In genomic region chr16:73016488-73016830, GRCh38 we compare ENCODE assay signal across 11 cellular contexts. TPM values are rescaled to one million over a fixed set of nuclear protein-coding genes. Genes with fewer than 3 reads are reported as not detected.
DNase-seq lines count a peak whose midpoint lies in the region; ATAC-seq, FAIRE-seq and TF ChIP-seq lines count a peak whose summit lies in the region.
"Had no signal": no experiment of that assay in that cellular context is flagged by ENCODE, and none has a peak within 500 bp of the region (broad histone marks: within the 10 kb centered on the region; RNA-seq: fewer than 3 reads in every experiment).

No MANE protein-coding gene starts in this region.

- TF ChIP-seq CTCF in GM12878 (IDR thresholded peaks at IDR 0.05 in 2 of 3, conservative IDR thresholded peaks at IDR 0.05 in 1 of 3; ENCODE audit: control insufficient read depth in 2 of 3, extremely low read depth in 1 of 3, insufficient read depth in 1 of 3, low read depth in 3 of 3, low read length in 3 of 3) (no peak), upper lobe of right lung (IDR thresholded peaks at IDR 0.05) (no peak)

- H3K4me1 ChIP-seq in GM12878 (ENCODE audit: control insufficient read depth, insufficient read depth, low read length) (peaks cover 20% of the 10 kb centered on the region), upper lobe of right lung (peaks cover 23% of the 10 kb centered on the region)

- no peak overlapping the region for H2AFZ ChIP-seq in GM12878 (ENCODE audit: control insufficient read depth, low read depth, low read length)

- H3K79me2 ChIP-seq in GM12878 (ENCODE audit: control insufficient read depth, insufficient read depth, low read length) = peaks cover 9% of the 10 kb centered on the region

- FAIRE-seq in GM12878 (lab: Jason Lieb, UNC) = peak; percentile 96
- FAIRE-seq: A204.1 had no signal

- no peaks in the 10 kb centered on the region for H4K20me1 ChIP-seq in GM12878 (ENCODE audit: control insufficient read depth, insufficient read depth)

- CTCF ChIA-PET in GM12878 (lab: Yijun Ruan, JAX) = interaction anchor here (1.5 kb wide), 1 partner anchor 16 kb away, joined by 3 read pairs; no protein-coding TSS in a partner anchor

- no peak overlapping the region for H3K4me3 Mint-ChIP-seq in natural killer cell treated with Interleukin-12 subunit alpha and Interleukin-12 subunit beta and Interleukin-15 and Interleukin-18, amount 100 ng/mL, for 72 hours

- ATAC-seq in HG03025 (IDR thresholded peaks at IDR 0.05; ENCODE audit: low FRiP score, unreplicated experiment) = peak; percentile 35
- ATAC-seq in GM12878 = peak; percentile 79
- ATAC-seq in upper lobe of right lung = peak; percentile 1
- ATAC-seq in natural killer cell treated with Interleukin-12 subunit alpha and Interleukin-12 subunit beta and Interleukin-15 and Interleukin-18, amount 100 ng/mL, for 72 hours = no peak

- in situ Hi-C loops in GM12878 (cut with MboI) = no loop called here

- H3K9ac ChIP-seq in GM12878 (ENCODE audit: control insufficient read depth, insufficient read depth, low read length) = no peak overlapping the region

- SMC1A ChIA-PET in GM12878 (lab: Charles Lee; ENCODE audit: uncharacterized antibody, unreplicated experiment) = interaction anchor here (1.2 to 1.4 kb wide), 2 partner anchors 14 to 31 kb away, joined by 3 to 4 read pairs; partner anchors contain the start of gene ZFHX3

- BruUV-seq in GM12878 (replicated peaks; lab: Mats Ljungman, UMichigan) = no TSS peak

- H3K9me3 ChIP-seq in GM12878 (replicated peaks; ENCODE audit: control insufficient read depth, insufficient read depth, low read length) = no peaks in the 10 kb centered on the region
- H3K9me3 ChIP-seq in upper lobe of right lung = no peaks in the 10 kb centered on the region
- H3K9me3 ChIP-seq: thoracic aorta had no signal

- DNase-seq in NOMO-1 (lab: John Stamatoyannopoulos, UW; ENCODE audit: unreplicated experiment in 2 of 2) (peak; percentile 16 to 42), NOMO-1 treated with dmso at 0.1 percent for 144 hours (lab: John Stamatoyannopoulos, UW; ENCODE audit: unreplicated experiment) (no peak), GM12878 (ENCODE audit: low read depth, low spot score) (no peak), upper lobe of right lung (no peak), 8988T (no peak), KG1 (lab: John Stamatoyannopoulos, UW) (no peak)
- DNase-seq in natural killer cell treated with Interleukin-12 subunit alpha and Interleukin-12 subunit beta and Interleukin-15 and Interleukin-18, amount 100 ng/mL, for 72 hours (ENCODE audit: low spot score) = no peak
- DNase-seq: activated CD4-positive, alpha-beta T cell treated with anti-CD3 and anti-CD28 coated beads, Interleukin-2, amount 50 U/mL, for 1 hour had no signal

- H3K4me2 ChIP-seq in GM12878 (ENCODE audit: control insufficient read depth, insufficient read depth) = peak overlapping the region; percentile 72

- H3K36me3 Mint-ChIP-seq in natural killer cell treated with Interleukin-12 subunit alpha and Interleukin-12 subunit beta and Interleukin-15 and Interleukin-18, amount 100 ng/mL, for 72 hours = no peaks in the 10 kb centered on the region

- H3K9me3 Mint-ChIP-seq in natural killer cell treated with Interleukin-12 subunit alpha and Interleukin-12 subunit beta and Interleukin-15 and Interleukin-18, amount 100 ng/mL, for 72 hours = no peaks in the 10 kb centered on the region

- H3K36me3 ChIP-seq in GM12878 (ENCODE audit: control insufficient read depth in 2 of 2, insufficient read depth in 2 of 2, low read length in 1 of 2) (no peaks in the 10 kb centered on the region), upper lobe of right lung (no peaks in the 10 kb centered on the region)
- H3K36me3 ChIP-seq: thoracic aorta had no signal

- POLR2A ChIA-PET in GM12878 (lab: Charles Lee) = interaction anchor here (1.0 to 1.4 kb wide), 2 partner anchors 16 to 230 kb away, joined by 3 to 5 read pairs; no protein-coding TSS in a partner anchor

- intact Hi-C loops in GM12878 (cut with micrococcal nuclease; ENCODE audit: unreplicated experiment) = loop anchor here (2.0 kb wide), 1 partner anchor 18 kb away; no protein-coding TSS in a partner anchor
- intact Hi-C loops in upper lobe of right lung (cut with DNase I) = no loop called here

- H3K27me3 ChIP-seq in GM12878 (replicated peaks in 1 of 2; ENCODE audit: control insufficient read depth in 2 of 2, insufficient read depth in 2 of 2, low read length in 1 of 2) (no peaks in the 10 kb centered on the region), upper lobe of right lung (no peaks in the 10 kb centered on the region)

- 6% methylated on average over 2 of the region's 2 CpGs for WGBS in GM12878 (ENCODE audit: insufficient coverage, insufficient replicate concordance, low lambda C conversion rate, missing lambda C conversion rate)

- RAD21 ChIA-PET in GM12878 (lab: Charles Lee; ENCODE audit: unreplicated experiment) = interaction anchor here (0.8 kb wide), 1 partner anchor 416 kb away, joined by 3 read pairs; no protein-coding TSS in a partner anchor

- H3K27me3 Mint-ChIP-seq in natural killer cell treated with Interleukin-12 subunit alpha and Interleukin-12 subunit beta and Interleukin-15 and Interleukin-18, amount 100 ng/mL, for 72 hours = no peaks in the 10 kb centered on the region

- 0 out of 2 replicates have a peak, but pooled peaks have one; percentile 2 for TF ChIP-seq RAD21 in GM12878 (IDR thresholded peaks at IDR 0.05; ENCODE audit: insufficient read depth, low read depth, low read length)

- peak overlapping the region; percentile 37; the same call in 1 of the 2 replicates for H3K4me3 ChIP-seq in GM12878
- no peak overlapping the region for H3K4me3 ChIP-seq in upper lobe of right lung
- H3K4me3 ChIP-seq: thoracic aorta had no signal

- H3K27ac Mint-ChIP-seq in natural killer cell treated with Interleukin-12 subunit alpha and Interleukin-12 subunit beta and Interleukin-15 and Interleukin-18, amount 100 ng/mL, for 72 hours = no peak overlapping the region

- no peak for TF ChIP-seq POLR2A in GM12878 (IDR thresholded peaks at IDR 0.05; ENCODE audit: low read depth, low read length)

- H3K4me1 Mint-ChIP-seq in natural killer cell treated with Interleukin-12 subunit alpha and Interleukin-12 subunit beta and Interleukin-15 and Interleukin-18, amount 100 ng/mL, for 72 hours (ENCODE audit: low read depth in 2 of 2) = peaks cover 4 to 14% of the 10 kb centered on the region in 2 donors

- TF ChIP-seq EP300 in GM12878 (IDR thresholded peaks at IDR 0.05; ENCODE audit: borderline replicate concordance in 1 of 2, control insufficient read depth in 1 of 2, low read depth in 2 of 2, low read length in 2 of 2) = peak; percentile 7 to 10

- H3K27ac ChIP-seq in GM12878 (ENCODE audit: control insufficient read depth, insufficient read depth) (peak overlapping the region; percentile 67), upper lobe of right lung (no peak overlapping the region)
- H3K27ac ChIP-seq: thoracic aorta had no signal

TF ChIP-seq in GM12878, 131 proteins besides CTCF, POLR2A, EP300 and RAD21 (continues in another document):
- TF ChIP-seq STAT3 (IDR thresholded peaks at IDR 0.05; ENCODE audit: low read depth, low read length) (no peak), ZNF622 (IDR thresholded peaks at IDR 0.05) (no peak), GABPA (IDR thresholded peaks at IDR 0.05; ENCODE audit: low read depth) (peak; percentile 19; the same call in 1 of the 2 replicates), ASH2L (IDR thresholded peaks at IDR 0.05; ENCODE audit: borderline replicate concordance, low read depth) (peak; percentile 12; the same call in 1 of the 2 replicates), EED (IDR thresholded peaks at IDR 0.05; ENCODE audit: low read depth) (peak; percentile 72; the same call in 1 of the 2 replicates), MTA2 (IDR thresholded peaks at IDR 0.05; ENCODE audit: low read depth) (0 out of 2 replicates have a peak, but pooled peaks have one; percentile 9), ATF2 (IDR thresholded peaks at IDR 0.05; ENCODE audit: low read length) (peak; percentile 89), IKZF2 (IDR thresholded peaks at IDR 0.05) (peak; percentile 77 to 84), ZBED1 (IDR thresholded peaks at IDR 0.05; ENCODE audit: borderline replicate concordance) (peak; percentile 62; the same call in 1 of the 2 replicates), RUNX3 (IDR thresholded peaks at IDR 0.05; ENCODE audit: low read length) (peak; percentile 71), NFIC (IDR thresholded peaks at IDR 0.05; ENCODE audit: low read depth, low read length) (peak; percentile 91), CBFB (IDR thresholded peaks at IDR 0.05; ENCODE audit: low read depth) (0 out of 2 replicates have a peak, but pooled peaks have one; percentile 31)

RNA-seq across cellular contexts. Expression of gene ZFHX3, which starts 31.5 kb away (rescaled TPM):
- total RNA-seq in GM12878 (2013; cell fraction: nucleolus; rRNA removed) = 31.8 and 32.2 TPM in 2 replicates
- total RNA-seq in GM12878 (2014; rRNA removed) (1.5 and 1.6 TPM in 2 replicates), GM12878 (2014; rRNA removed; fragmentation: Illumina TruSeq; extraction: Trizol) (1.4 and 2.4 TPM in 2 replicates), GM12878 (2021) (7.8 and 8.6 TPM in 2 replicates), upper lobe of right lung (29.0 TPM)
- polyA plus RNA-seq in GM12878 (2011; ENCODE audit: low read depth) = 1.5 TPM
- polyA plus RNA-seq in GM12878 (2011; rRNA removed) (1.3 and 1.5 TPM in 2 replicates), GM12878 (2014; fragmentation: Illumina TruSeq; extraction: Trizol) (3.2 and 3.4 TPM in 2 replicates), GM12878 (2014; fragmentation: Nextera tagmentation; extraction: Ambion mirVana) (1 to 10 TPM in 1 of 2 experiments, under 1 TPM in 1; 0.68 to 3.5 TPM), GM12878 (2014; rRNA removed) (2.1 and 2.4 TPM in 2 replicates), GM12878 (2016; fragmentation: Nextera tagmentation; extraction: Ambion mirVana) (1 to 10 TPM; 2.0 to 2.8 TPM)
- 0.79 and 0.90 TPM in 2 replicates for polyA plus RNA-seq in GM12878 (2011; cell fraction: cytosol; rRNA removed)
- 1.6 and 2.4 TPM in 2 replicates for polyA plus RNA-seq in GM12878 (2011; cell fraction: nucleus; rRNA removed)
- polyA plus RNA-seq in GM12878 (2012) = 2.3 and 3.5 TPM in 2 replicates
- polyA minus RNA-seq in GM12878 (2011; rRNA and poly(A)+ RNA removed) = 5.3 and 6.6 TPM in 2 replicates
- 2.9 and 3.2 TPM in 2 replicates for polyA minus RNA-seq in GM12878 (2011; cell fraction: cytosol; rRNA and poly(A)+ RNA removed)
- polyA minus RNA-seq in GM12878 (2011; cell fraction: nucleus; rRNA and poly(A)+ RNA removed) = 6.0 and 15.7 TPM in 2 replicates
- total RNA-seq in natural killer cell treated with Interleukin-12 subunit alpha and Interleukin-12 subunit beta and Interleukin-15 and Interleukin-18, amount 100 ng/mL, for 72 hours = under 1 TPM; 0.50 to 0.78 TPM

Comparison
In these comparisons a context has a peak if more than half of its experiments do, and no peak if none do; other contexts are left out.
1. DNase-seq: peak in NOMO-1 (2 of 2); none in NOMO-1 treated with dmso at 0.1 percent for 144 hours (single experiment), GM12878 (single experiment), upper lobe of right lung (single experiment), 8988T (single experiment), KG1 (single experiment) and natural killer cell treated with Interleukin-12 subunit alpha and Interleukin-12 subunit beta and Interleukin-15 and Interleukin-18, amount 100 ng/mL, for 72 hours (single experiment).
2. ATAC-seq: peak in HG03025 (single experiment), GM12878 (single experiment) and upper lobe of right lung (single experiment); none in natural killer cell treated with Interleukin-12 subunit alpha and Interleukin-12 subunit beta and Interleukin-15 and Interleukin-18, amount 100 ng/mL, for 72 hours (0 of 2).